Comparison of ENCODE assay signal across 7 cellular contexts in genomic region chr2:74481432-74481831, GRCh38. TPM values are rescaled to one million over a fixed set of nuclear protein-coding genes. Genes with fewer than 3 reads are reported as not detected.
DNase-seq lines count a peak whose midpoint lies in the region; ATAC-seq lines count a peak whose summit lies in the region.

No MANE protein-coding gene starts in this region.

- DNase-seq in immature natural killer cell (no peak), AG08396 (ENCODE audit: low spot score) (no peak), GF-D8 (lab: John Stamatoyannopoulos, UW) (no peak), mucosa of gallbladder (ENCODE audit: low spot score) (no peak)

- H3K36me3 Mint-ChIP-seq in activated T-helper 17 cell treated with anti-CD3 and anti-CD28 coated beads, Interleukin-2, amount 50 U/mL, for 72 hours (ENCODE audit: low read depth), result peaks cover 63% of the 10 kb centered on the region
- H3K36me3 Mint-ChIP-seq in immature natural killer cell, result peaks cover 3 to 14% (median 8%) of the 10 kb centered on the region in 3 donors

- H3K36me3 ChIP-seq in HUES48 (ENCODE audit: control insufficient read depth, insufficient read depth, low read length) (peaks cover 36% of the 10 kb centered on the region), stomach smooth muscle (ENCODE audit: control insufficient read depth in 2 of 2, insufficient read depth in 2 of 2, low read length in 2 of 2) (peaks cover 13 to 18% of the 10 kb centered on the region in 2 donors)

- H3K9ac ChIP-seq in HUES48 (ENCODE audit: low read depth, low read length) (no peak overlapping the region), stomach smooth muscle (ENCODE audit: low read length in 2 of 2) (peak overlapping the region; percentile 80 to 87)

- peak overlapping the region; percentile 91 for H3K4me3 Mint-ChIP-seq in activated T-helper 17 cell treated with anti-CD3 and anti-CD28 coated beads, Interleukin-2, amount 50 U/mL, for 72 hours
- H3K4me3 Mint-ChIP-seq in immature natural killer cell, result peak overlapping the region; percentile 73 to 100 (median 98)

- ATAC-seq in activated T-helper 17 cell treated with anti-CD3 and anti-CD28 coated beads, Interleukin-2, amount 50 U/mL, for 72 hours (replicated peaks), result no peak

- H3K4me3 ChIP-seq in HUES48 (ENCODE audit: low read depth, low read length), result peak overlapping the region; percentile 78
- H3K4me3 ChIP-seq in stomach smooth muscle (ENCODE audit: low read length in 2 of 2), result peak overlapping the region; percentile 99 to 100

- H3K9me3 ChIP-seq in HUES48 (ENCODE audit: control insufficient read depth, insufficient read depth, low read length) (no peaks in the 10 kb centered on the region), stomach smooth muscle (ENCODE audit: control insufficient read depth in 2 of 2, low read length in 2 of 2) (no peaks in the 10 kb centered on the region)

- H3K27me3 ChIP-seq in HUES48 (ENCODE audit: control insufficient read depth, insufficient read depth, low read length) (no peaks in the 10 kb centered on the region), stomach smooth muscle (ENCODE audit: control insufficient read depth in 1 of 2, insufficient read depth in 2 of 2, low read length in 2 of 2) (no peaks in the 10 kb centered on the region)

- H3K4me1 ChIP-seq in HUES48 (ENCODE audit: control insufficient read depth, insufficient read depth, low read length) (peaks cover 6% of the 10 kb centered on the region), stomach smooth muscle (ENCODE audit: control insufficient read depth, insufficient read depth, low read length) (peaks cover 28% of the 10 kb centered on the region)

- H3K9me3 Mint-ChIP-seq in activated T-helper 17 cell treated with anti-CD3 and anti-CD28 coated beads, Interleukin-2, amount 50 U/mL, for 72 hours, result no peaks in the 10 kb centered on the region
- no peaks in the 10 kb centered on the region for H3K9me3 Mint-ChIP-seq in immature natural killer cell

- H3K4me1 Mint-ChIP-seq in activated T-helper 17 cell treated with anti-CD3 and anti-CD28 coated beads, Interleukin-2, amount 50 U/mL, for 72 hours, result peaks cover 10% of the 10 kb centered on the region
- H3K4me1 Mint-ChIP-seq in immature natural killer cell, result peaks cover 33 to 40% of the 10 kb centered on the region in 2 donors

- H3K27ac Mint-ChIP-seq in activated T-helper 17 cell treated with anti-CD3 and anti-CD28 coated beads, Interleukin-2, amount 50 U/mL, for 72 hours, result no peak overlapping the region
- H3K27ac Mint-ChIP-seq in immature natural killer cell, result peak overlapping the region; percentile 7 to 100 (median 66)

- H3K27ac ChIP-seq in HUES48 (ENCODE audit: low read depth, low read length) (no peak overlapping the region), stomach smooth muscle (ENCODE audit: low read length) (peak overlapping the region; percentile 88)

- H3K27me3 Mint-ChIP-seq in activated T-helper 17 cell treated with anti-CD3 and anti-CD28 coated beads, Interleukin-2, amount 50 U/mL, for 72 hours, result no peaks in the 10 kb centered on the region
- H3K27me3 Mint-ChIP-seq in immature natural killer cell (ENCODE audit: low read depth in 3 of 3), result peaks cover 0 to 5% (median 4%) of the 10 kb centered on the region in 3 donors

RNA-seq across cellular contexts. Expression of gene CCDC142, which starts 1.4 kb away (rescaled TPM):
- 10 to 100 TPM; 25.4 to 26.3 TPM for total RNA-seq in activated T-helper 17 cell treated with anti-CD3 and anti-CD28 coated beads, Interleukin-2, amount 50 U/mL, for 72 hours
- 10 to 100 TPM in 1 of 3 donors, 1 to 10 TPM in 2; 4.1 to 16.6 (median 4.4) TPM for polyA plus RNA-seq in immature natural killer cell
- 26.5 TPM for total RNA-seq in mucosa of gallbladder

RNA-seq across cellular contexts. Expression of gene TTC31, which starts 1.4 kb away (rescaled TPM):
- 10 to 100 TPM; 27.2 to 32.4 TPM for total RNA-seq in activated T-helper 17 cell treated with anti-CD3 and anti-CD28 coated beads, Interleukin-2, amount 50 U/mL, for 72 hours
- 10 to 100 TPM; 15.9 to 35.1 (median 31.9) TPM for polyA plus RNA-seq in immature natural killer cell
- 41.0 TPM for total RNA-seq in mucosa of gallbladder

RNA-seq across cellular contexts. Expression of gene MRPL53, which starts 9.0 kb away (rescaled TPM):
- total RNA-seq in activated T-helper 17 cell treated with anti-CD3 and anti-CD28 coated beads, Interleukin-2, amount 50 U/mL, for 72 hours, result 10 to 100 TPM; 83.8 to 91.2 TPM
- polyA plus RNA-seq in immature natural killer cell, result 100 to 1,000 TPM in 2 of 3 donors, 10 to 100 TPM in 1; 83.8 to 152 (median 119) TPM
- total RNA-seq in mucosa of gallbladder, result 80.9 TPM

RNA-seq across cellular contexts. Expression of gene MOGS, which starts 16.2 kb away (rescaled TPM):
- 10 to 100 TPM; 68.3 to 70.9 TPM for total RNA-seq in activated T-helper 17 cell treated with anti-CD3 and anti-CD28 coated beads, Interleukin-2, amount 50 U/mL, for 72 hours
- 10 to 100 TPM; 45.1 to 73.5 (median 46.7) TPM for polyA plus RNA-seq in immature natural killer cell
- total RNA-seq in mucosa of gallbladder, result 80.0 TPM

RNA-seq across cellular contexts. Expression of gene LBX2, which starts 18.0 kb away (rescaled TPM):
- total RNA-seq in activated T-helper 17 cell treated with anti-CD3 and anti-CD28 coated beads, Interleukin-2, amount 50 U/mL, for 72 hours, result 1 to 10 TPM in 1 of 2 donors, under 1 TPM in 1; 0.39 to 1.3 TPM
- not detected for polyA plus RNA-seq in immature natural killer cell
- total RNA-seq in mucosa of gallbladder, result 3.3 TPM
